In the genomic region with DNA sequence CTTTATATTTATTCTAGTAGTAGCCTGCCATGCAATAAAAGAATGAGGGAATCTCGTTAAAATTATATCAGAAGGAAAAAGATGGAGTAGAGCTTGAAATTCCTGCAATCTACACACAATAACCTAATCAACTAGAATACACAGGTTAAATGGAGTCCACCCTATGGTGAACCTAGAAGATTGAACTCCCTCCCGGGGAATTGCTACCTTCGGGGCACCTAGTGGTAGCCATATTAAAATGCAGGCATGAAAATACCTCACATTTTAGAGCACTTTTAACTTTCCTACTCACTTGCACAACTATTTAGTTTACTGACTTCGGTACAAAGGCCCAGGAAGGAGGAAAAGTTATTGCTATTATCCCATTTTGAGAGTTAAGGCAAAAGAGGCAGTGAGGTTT, we compare ENCODE assay signal across 1 cellular context.
TF ChIP-seq lines count a peak whose summit lies in the region.

No MANE protein-coding gene starts in this region.

TF ChIP-seq in HCT116, 20 proteins besides CTCF, POLR2A, EP300 and RAD21 (continued from another document):
- TF ChIP-seq ZBTB33 (IDR thresholded peaks at IDR 0.05; ENCODE audit: extremely low read depth, insufficient replicate concordance, low read length) = no peak
- TF ChIP-seq, protein P1, sequence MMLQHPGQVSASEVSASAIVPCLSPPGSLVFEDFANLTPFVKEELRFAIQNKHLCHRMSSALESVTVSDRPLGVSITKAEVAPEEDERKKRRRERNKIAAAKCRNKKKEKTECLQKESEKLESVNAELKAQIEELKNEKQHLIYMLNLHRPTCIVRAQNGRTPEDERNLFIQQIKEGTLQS (IDR thresholded peaks at IDR 0.05) = no peak
- no peak for TF ChIP-seq REST (IDR thresholded peaks at IDR 0.05; ENCODE audit: low read depth)
- TF ChIP-seq JUND (IDR thresholded peaks at IDR 0.05) = no peak
- no peak for TF ChIP-seq EZH2 (IDR thresholded peaks at IDR 0.05)
- TF ChIP-seq SP1 (IDR thresholded peaks at IDR 0.05; ENCODE audit: low read depth) = no peak
- no peak for TF ChIP-seq TCF7L2 (IDR thresholded peaks at IDR 0.05; ENCODE audit: borderline replicate concordance, extremely low read depth, insufficient read depth, insufficient read length)
- no peak for TF ChIP-seq ZFX (IDR thresholded peaks at IDR 0.05)
- no peak for TF ChIP-seq EGR1 (IDR thresholded peaks at IDR 0.05; ENCODE audit: low read depth)
- TF ChIP-seq FOSL1 (IDR thresholded peaks at IDR 0.05; ENCODE audit: low read depth) = no peak
TF ChIP-seq in HCT116: peak in this region for 0.
